Comparison of ENCODE assay signal across 37 cellular contexts in the genomic region with DNA sequence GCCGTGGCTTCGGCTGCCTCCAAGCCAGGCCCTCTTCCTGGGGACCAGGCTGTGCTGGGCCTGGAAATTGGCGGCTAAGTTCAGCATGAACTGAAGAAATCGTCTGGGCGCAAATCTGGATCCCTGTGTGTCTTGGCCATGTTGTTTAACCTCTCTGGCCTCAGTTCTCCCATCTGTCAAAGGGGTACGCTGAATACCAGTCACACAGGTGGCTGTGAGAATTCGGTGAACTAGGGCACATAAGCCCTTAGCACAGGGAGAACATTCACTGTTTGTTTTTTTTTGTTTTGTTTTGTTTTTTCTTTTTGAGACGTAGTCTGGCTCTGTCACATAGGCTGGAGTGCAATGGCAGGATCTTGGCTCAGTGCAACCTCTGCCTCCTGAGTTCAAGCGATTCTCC. TPM values are rescaled to one million over a fixed set of nuclear protein-coding genes. Genes with fewer than 3 reads are reported as not detected.
DNase-seq lines count a peak whose midpoint lies in the region; ATAC-seq, FAIRE-seq and TF ChIP-seq lines count a peak whose summit lies in the region.
"Had no signal": no experiment of that assay in that cellular context is flagged by ENCODE, and none has a peak within 500 bp of the region (broad histone marks: within the 10 kb centered on the region; RNA-seq: fewer than 3 reads in every experiment).

No MANE protein-coding gene starts in this region.

- POLR2A ChIA-PET in activated CD4-positive, alpha-beta T cell treated with anti-CD3 and anti-CD28 coated beads, Interleukin-2, amount 10 ng/mL, durations not matched to agents 7 days and 5 days (lab: Charles Lee), result no interaction called here
- POLR2A ChIA-PET in A549 (lab: Yijun Ruan, JAX), result interaction anchor here (0.6 to 1.1 kb wide), 2 partner anchors 13 to 20 kb away, joined by 3 to 5 read pairs; no protein-coding TSS in a partner anchor
- POLR2A ChIA-PET in activated CD4-positive, alpha-beta memory T cell treated with anti-CD3 and anti-CD28 coated beads, Interleukin-2, amount 10 ng/mL, durations not matched to agents 7 days and 5 days (lab: Charles Lee), result interaction anchor here (1.7 to 2.0 kb wide), 2 partner anchors 10 to 18 kb away, joined by 8 to 10 read pairs; a partner anchor contains a TSS
- POLR2A ChIA-PET in naive thymus-derived CD4-positive, alpha-beta T cell (lab: Charles Lee), result interaction anchor here (1.0 to 2.0 kb wide), 2 partner anchors 8 to 10 kb away, joined by 3 to 5 read pairs; no protein-coding TSS in a partner anchor

- H3K4me1 ChIP-seq in A549, result peaks cover 53% of the 10 kb centered on the region
- peaks cover 80 to 93% of the 10 kb centered on the region in 2 donors for H3K4me1 ChIP-seq in naive thymus-derived CD4-positive, alpha-beta T cell (ENCODE audit: control insufficient read depth in 2 of 2, insufficient read depth in 2 of 2, low read length in 2 of 2)

- no peak for TF ChIP-seq POLR2A in A549 (IDR thresholded peaks at IDR 0.05; ENCODE audit: low read length)

- no peaks in the 10 kb centered on the region for H3K27me3 Mint-ChIP-seq in activated CD4-positive, alpha-beta T cell treated with anti-CD3 and anti-CD28 coated beads, Interleukin-2, amount 10 ng/mL, durations not matched to agents 7 days and 5 days
- H3K27me3 Mint-ChIP-seq in activated CD4-positive, alpha-beta memory T cell treated with anti-CD3 and anti-CD28 coated beads, Interleukin-2, amount 10 ng/mL, durations not matched to agents 7 days and 5 days, result no peaks in the 10 kb centered on the region
- no peaks in the 10 kb centered on the region for H3K27me3 Mint-ChIP-seq in naive thymus-derived CD4-positive, alpha-beta T cell
- H3K27me3 Mint-ChIP-seq: CD4-positive, CD25-positive, alpha-beta regulatory T cell; IgD-negative memory B cell had no signal

- no peak for TF ChIP-seq RAD21 in A549 (conservative IDR thresholded peaks at IDR 0.05 in 1 of 2, IDR thresholded peaks at IDR 0.05 in 1 of 2)

- peaks cover 92% of the 10 kb centered on the region for H3K4me1 Mint-ChIP-seq in activated CD4-positive, alpha-beta T cell treated with anti-CD3 and anti-CD28 coated beads, Interleukin-2, amount 10 ng/mL, durations not matched to agents 7 days and 5 days
- H3K4me1 Mint-ChIP-seq in activated CD4-positive, alpha-beta memory T cell treated with anti-CD3 and anti-CD28 coated beads, Interleukin-2, amount 10 ng/mL, durations not matched to agents 7 days and 5 days, result peaks cover 82% of the 10 kb centered on the region
- peaks cover 50 to 97% (median 81%) of the 10 kb centered on the region in 7 donors for H3K4me1 Mint-ChIP-seq in naive thymus-derived CD4-positive, alpha-beta T cell

- H3K4me3 Mint-ChIP-seq in activated CD4-positive, alpha-beta T cell treated with anti-CD3 and anti-CD28 coated beads, Interleukin-2, amount 10 ng/mL, durations not matched to agents 7 days and 5 days, result no peak overlapping the region
- H3K4me3 Mint-ChIP-seq in activated CD4-positive, alpha-beta memory T cell treated with anti-CD3 and anti-CD28 coated beads, Interleukin-2, amount 10 ng/mL, durations not matched to agents 7 days and 5 days, result no peak overlapping the region
- peak overlapping the region in 4 of 10 donors; percentile 6 to 39 (median 14) for H3K4me3 Mint-ChIP-seq in naive thymus-derived CD4-positive, alpha-beta T cell
- H3K4me3 Mint-ChIP-seq: HFFc6, IgD-negative memory B cell, nephron progenitor cell had no signal

- 94% methylated on average over 9 of the region's 9 CpGs for WGBS in A549 (ENCODE audit: missing lambda C conversion rate)

- no peak overlapping the region for H3K27ac ChIP-seq in A549
- peak overlapping the region; percentile 67 for H3K27ac ChIP-seq in naive thymus-derived CD4-positive, alpha-beta T cell (ENCODE audit: low read depth, low read length)
- H3K27ac ChIP-seq: brain microvascular endothelial cell, gastroesophageal sphincter, hepatocyte, parathyroid adenoma, PC-9, thoracic aorta, uterus, VCaP had no signal

- no peak for TF ChIP-seq EP300 in A549 (IDR thresholded peaks at IDR 0.05)

- H3K4me2 ChIP-seq in A549, result no peak overlapping the region
- H3K4me2 ChIP-seq: hepatocyte, PC-9 had no signal

- H3K9me3 Mint-ChIP-seq in activated CD4-positive, alpha-beta T cell treated with anti-CD3 and anti-CD28 coated beads, Interleukin-2, amount 10 ng/mL, durations not matched to agents 7 days and 5 days, result no peaks in the 10 kb centered on the region
- no peaks in the 10 kb centered on the region for H3K9me3 Mint-ChIP-seq in activated CD4-positive, alpha-beta memory T cell treated with anti-CD3 and anti-CD28 coated beads, Interleukin-2, amount 10 ng/mL, durations not matched to agents 7 days and 5 days
- H3K9me3 Mint-ChIP-seq in naive thymus-derived CD4-positive, alpha-beta T cell, result peaks cover 0 to 3% (median 0%) of the 10 kb centered on the region in 11 donors
- H3K9me3 Mint-ChIP-seq: CD4-positive, CD25-positive, alpha-beta regulatory T cell; HFFc6; IgD-negative memory B cell; nephron progenitor cell had no signal

- no peak for TF ChIP-seq CTCF in A549 (IDR thresholded peaks at IDR 0.05)

- CTCF ChIA-PET in activated CD4-positive, alpha-beta T cell treated with anti-CD3 and anti-CD28 coated beads, Interleukin-2, amount 10 ng/mL, durations not matched to agents 7 days and 5 days (lab: Charles Lee), result no interaction called here
- CTCF ChIA-PET in A549 (lab: Yijun Ruan, JAX), result interaction anchor here (0.6 to 1.6 kb wide), 4 partner anchors 18 to 94 kb away, joined by 3 to 4 read pairs (median 3); no protein-coding TSS in a partner anchor
- CTCF ChIA-PET in activated CD4-positive, alpha-beta memory T cell treated with anti-CD3 and anti-CD28 coated beads, Interleukin-2, amount 10 ng/mL, durations not matched to agents 7 days and 5 days (lab: Charles Lee), result interaction anchor here (2.5 kb wide), 1 partner anchor 18 kb away, joined by 6 read pairs; a partner anchor contains a TSS
- CTCF ChIA-PET in naive thymus-derived CD4-positive, alpha-beta T cell (lab: Charles Lee), result no interaction called here

- peaks cover 0 to 38% (median 6%) of the 10 kb centered on the region in 3 experiments for H3K36me3 ChIP-seq in naive thymus-derived CD4-positive, alpha-beta T cell (ENCODE audit: control insufficient read depth in 2 of 3, insufficient read depth in 3 of 3, low read length in 3 of 3)
- H3K36me3 ChIP-seq: uterus had no signal

- peaks cover 59% of the 10 kb centered on the region for H3K36me3 Mint-ChIP-seq in activated CD4-positive, alpha-beta T cell treated with anti-CD3 and anti-CD28 coated beads, Interleukin-2, amount 10 ng/mL, durations not matched to agents 7 days and 5 days (ENCODE audit: low read depth)
- peaks cover 65% of the 10 kb centered on the region for H3K36me3 Mint-ChIP-seq in activated CD4-positive, alpha-beta memory T cell treated with anti-CD3 and anti-CD28 coated beads, Interleukin-2, amount 10 ng/mL, durations not matched to agents 7 days and 5 days (ENCODE audit: low read depth)
- H3K36me3 Mint-ChIP-seq in naive thymus-derived CD4-positive, alpha-beta T cell, result peaks cover 0 to 23% (median 12%) of the 10 kb centered on the region in 5 donors
- H3K36me3 Mint-ChIP-seq: IgD-negative memory B cell had no signal

- intact Hi-C loops in naive thymus-derived CD4-positive, alpha-beta T cell (cut with micrococcal nuclease), result no loop called here

- no peaks in the 10 kb centered on the region for H3K9me3 ChIP-seq in A549
- no peaks in the 10 kb centered on the region for H3K9me3 ChIP-seq in naive thymus-derived CD4-positive, alpha-beta T cell (ENCODE audit: control insufficient read depth in 2 of 3, low read length in 3 of 3)
- H3K9me3 ChIP-seq: gastroesophageal sphincter, thoracic aorta, uterus had no signal

- FAIRE-seq in A549 (lab: Jason Lieb, UNC), result no peak
- FAIRE-seq: A204.1, H1, small intestine had no signal

- H3K27me3 ChIP-seq in naive thymus-derived CD4-positive, alpha-beta T cell (ENCODE audit: control insufficient read depth in 2 of 2, insufficient read depth in 2 of 2, low read length in 2 of 2), result no peaks in the 10 kb centered on the region
- H3K27me3 ChIP-seq: brain microvascular endothelial cell, gastroesophageal sphincter, hepatocyte, uterus had no signal

- peak overlapping the region; percentile 62 for H3K27ac Mint-ChIP-seq in activated CD4-positive, alpha-beta T cell treated with anti-CD3 and anti-CD28 coated beads, Interleukin-2, amount 10 ng/mL, durations not matched to agents 7 days and 5 days
- H3K27ac Mint-ChIP-seq in activated CD4-positive, alpha-beta memory T cell treated with anti-CD3 and anti-CD28 coated beads, Interleukin-2, amount 10 ng/mL, durations not matched to agents 7 days and 5 days, result peak overlapping the region; percentile 31
- peak overlapping the region in 8 of 9 donors; percentile 65 to 91 (median 82) for H3K27ac Mint-ChIP-seq in naive thymus-derived CD4-positive, alpha-beta T cell
- H3K27ac Mint-ChIP-seq: HFFc6, IgD-negative memory B cell, nephron progenitor cell had no signal

- ATAC-seq in A549 (no peak), GM21528 (IDR thresholded peaks at IDR 0.05; ENCODE audit: low FRiP score, unreplicated experiment) (no peak), HG03469 (IDR thresholded peaks at IDR 0.05; ENCODE audit: unreplicated experiment) (no peak), HG02678 (IDR thresholded peaks at IDR 0.05; ENCODE audit: unreplicated experiment) (no peak)
- ATAC-seq in naive thymus-derived CD4-positive, alpha-beta T cell, result no peak
- ATAC-seq: gastroesophageal sphincter, SK-N-SH treated with all-trans-retinoic acid at 6 μM for 48 hours had no signal

- no peak for DNase-seq in activated CD4-positive, alpha-beta T cell treated with anti-CD3 and anti-CD28 coated beads, Interleukin-2, amount 10 ng/mL, durations not matched to agents 7 days and 5 days
- no peak for DNase-seq in activated CD4-positive, alpha-beta T cell treated with anti-CD3 and anti-CD28 coated beads for 4 hours
- no peak for DNase-seq in A549 (ENCODE audit: low read depth in 1 of 2, low spot score in 1 of 2)
- DNase-seq in activated CD4-positive, alpha-beta memory T cell treated with anti-CD3 and anti-CD28 coated beads, Interleukin-2, amount 10 ng/mL, durations not matched to agents 7 days and 5 days, result no peak
- DNase-seq in naive thymus-derived CD4-positive, alpha-beta T cell, result no peak
- DNase-seq: activated CD4-positive, alpha-beta T cell treated with anti-CD3 and anti-CD28 coated beads for 48 hours; activated CD8-positive, alpha-beta memory T cell treated with anti-CD3 and anti-CD28 coated beads, Interleukin-2, amount 50 U/mL, for 48 hours; activated effector memory CD4-positive, alpha-beta T cell treated with anti-CD3 and anti-CD28 coated beads, Interleukin-2, amount 50 U/mL, for 16 hours; AML-193; amygdala; brain microvascular endothelial cell; CD4-positive, CD25-positive, alpha-beta regulatory T cell; DMS153; HFFc6; NCI-H146; NCI-H226; NCI-H526 treated with DMSO at 0.1 percent for 48 hours; nephron progenitor cell; PC-9; retina; small intestine; stimulated activated naive CD4-positive, alpha-beta T cell treated with Interleukin-2 at 50 U/mL for 16 hours; T1000; uterus had no signal

- no peak overlapping the region for H3K4me3 ChIP-seq in A549
- H3K4me3 ChIP-seq in naive thymus-derived CD4-positive, alpha-beta T cell (ENCODE audit: low read length), result no peak overlapping the region
- H3K4me3 ChIP-seq: gastroesophageal sphincter, hepatocyte, lung, PC-9, thoracic aorta, uterus had no signal

RNA-seq across cellular contexts. Expression of a gene that starts 19.0 kb away (rescaled TPM):
- 100 to 1,000 TPM; 189 to 200 TPM for total RNA-seq in activated CD4-positive, alpha-beta T cell treated with anti-CD3 and anti-CD28 coated beads, Interleukin-2, amount 10 ng/mL, durations not matched to agents 7 days and 5 days
- polyA plus RNA-seq in A549 (2011; rRNA removed) (145 and 152 TPM in 2 replicates), A549 (2017; fragmentation: RNase III; extraction: RNeasy Plus Mini Kit Qiagen cat#74134 plus additional on column Dnase treatment) (281 to 312 TPM (median 287 TPM) in 3 replicates)
- polyA plus RNA-seq in A549 (2012; cell fraction: cytosol; rRNA removed), result 201 and 252 TPM in 2 replicates
- 247 and 316 TPM in 2 replicates for polyA plus RNA-seq in A549 (2012; cell fraction: nucleus; rRNA removed)
- polyA minus RNA-seq in A549 (2011; rRNA and poly(A)+ RNA removed), result 197 TPM in 2 replicates
- 100 to 1,000 TPM; 193 to 196 TPM for total RNA-seq in activated CD4-positive, alpha-beta memory T cell treated with anti-CD3 and anti-CD28 coated beads, Interleukin-2, amount 10 ng/mL, durations not matched to agents 7 days and 5 days
- 100 to 1,000 TPM in 4 of 5 experiments, 10 to 100 TPM in 1; 75.3 to 199 (median 113) TPM for total RNA-seq in naive thymus-derived CD4-positive, alpha-beta T cell
- 10 to 100 TPM; 43.4 to 54.5 TPM for polyA plus RNA-seq in naive thymus-derived CD4-positive, alpha-beta T cell

RNA-seq across cellular contexts. Expression of a gene that starts 35.3 kb away (rescaled TPM):
- 1,000 to 10,000 TPM; 1,147 to 1,160 TPM for total RNA-seq in activated CD4-positive, alpha-beta T cell treated with anti-CD3 and anti-CD28 coated beads, Interleukin-2, amount 10 ng/mL, durations not matched to agents 7 days and 5 days
- polyA plus RNA-seq in A549 (2011; rRNA removed) (2,297 and 2,715 TPM in 2 replicates), A549 (2017; fragmentation: RNase III; extraction: RNeasy Plus Mini Kit Qiagen cat#74134 plus additional on column Dnase treatment) (2,814 to 3,171 TPM (median 2,969 TPM) in 3 replicates)
- 1,824 and 2,393 TPM in 2 replicates for polyA plus RNA-seq in A549 (2012; cell fraction: cytosol; rRNA removed)
- 368 and 737 TPM in 2 replicates for polyA plus RNA-seq in A549 (2012; cell fraction: nucleus; rRNA removed)
- polyA minus RNA-seq in A549 (2011; rRNA and poly(A)+ RNA removed), result 307 and 414 TPM in 2 replicates
- total RNA-seq in activated CD4-positive, alpha-beta memory T cell treated with anti-CD3 and anti-CD28 coated beads, Interleukin-2, amount 10 ng/mL, durations not matched to agents 7 days and 5 days, result 100 to 1,000 TPM; 933 to 960 TPM
- 1,000 to 10,000 TPM; 1,312 to 2,438 (median 1,877) TPM for total RNA-seq in naive thymus-derived CD4-positive, alpha-beta T cell
- polyA plus RNA-seq in naive thymus-derived CD4-positive, alpha-beta T cell, result 1,000 to 10,000 TPM; 1,326 to 1,996 TPM

Comparison
In these comparisons a context has a peak if more than half of its experiments do, and no peak if none do; other contexts are left out.
1. H3K27ac Mint-ChIP-seq: peak in every context shown above with its lines; median percentile 82 in naive thymus-derived CD4-positive, alpha-beta T cell; 62 in activated CD4-positive, alpha-beta T cell treated with anti-CD3 and anti-CD28 coated beads, Interleukin-2, amount 10 ng/mL, durations not matched to agents 7 days and 5 days; 31 in activated CD4-positive, alpha-beta memory T cell treated with anti-CD3 and anti-CD28 coated beads, Interleukin-2, amount 10 ng/mL, durations not matched to agents 7 days and 5 days.
2. CTCF ChIA-PET loops: an anchor here in A549 (0.6 to 1.6 kb wide) and activated CD4-positive, alpha-beta memory T cell treated with anti-CD3 and anti-CD28 coated beads, Interleukin-2, amount 10 ng/mL, durations not matched to agents 7 days and 5 days (2.5 kb wide); none called in activated CD4-positive, alpha-beta T cell treated with anti-CD3 and anti-CD28 coated beads, Interleukin-2, amount 10 ng/mL, durations not matched to agents 7 days and 5 days and naive thymus-derived CD4-positive, alpha-beta T cell.